ENCODE assay signal across 25 cellular contexts in the genomic region with DNA sequence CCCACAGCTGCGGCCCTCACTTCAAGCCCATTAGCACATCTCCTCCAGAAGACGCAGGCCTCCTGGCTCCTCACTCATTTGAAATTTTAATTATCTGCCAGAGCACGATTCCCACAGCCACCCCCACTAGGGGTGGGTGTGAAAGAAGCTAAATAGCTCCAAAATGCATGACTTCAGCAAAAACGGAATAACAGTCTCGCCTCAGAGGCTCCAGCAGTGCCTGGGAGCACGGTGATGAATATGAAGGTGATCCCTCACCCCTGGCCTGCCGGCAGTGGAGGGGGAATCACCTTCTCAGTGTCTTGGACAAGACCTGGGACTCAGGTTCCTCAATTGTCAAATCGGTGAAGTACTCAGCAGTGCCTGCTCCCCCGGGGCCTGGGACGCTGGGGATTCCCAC.
"Had no signal": no experiment of that assay in that cellular context is flagged by ENCODE, and none has a peak within 500 bp of the region (broad histone marks: within the 10 kb centered on the region; RNA-seq: fewer than 3 reads in every experiment).

No MANE protein-coding gene starts in this region.

- DNase-seq: activated B cell treated with CpG ODN at 0.5 μM for 24 hours; activated CD4-positive, alpha-beta memory T cell treated with anti-CD3 and anti-CD28 coated beads for 36 hours; activated CD4-positive, alpha-beta T cell treated with anti-CD3 and anti-CD28 coated beads for 1 hour; activated CD4-positive, alpha-beta T cell treated with anti-CD3 and anti-CD28 coated beads, Interleukin-2, amount 10 ng/mL, durations not matched to agents 7 days and 5 days; activated gamma-delta T cell; activated naive CD4-positive, alpha-beta T cell treated with anti-CD3 and anti-CD28 coated beads for 36 hours; activated naive CD8-positive, alpha-beta T cell treated with anti-CD3 and anti-CD28 coated beads for 36 hours; activated T-cell treated with anti-CD3 and anti-CD28 coated beads for 4 hours; activated T-cell treated with anti-CD3 and anti-CD28 coated beads, Interleukin-2, amount 50 U/mL, for 48 hours; brain microvascular endothelial cell; Karpas-422; MM.1S; NCI-H1105 treated with DMSO at 0.1 percent for 48 hours; NCI-H1436 treated with DMSO at 0.1 percent for 48 hours; NCI-H187; NCI-H2081; NCI-H510A treated with DMSO at 0.1 percent for 48 hours; NCI-H69; NK-92 treated with Interleukin-12 subunit alpha and Interleukin-12 subunit beta, amount 100 ng/mL, for 24 hours; OCI-M1; SHP77 treated with DMSO at 0.1 percent for 48 hours; T-helper 17 cell; T-helper 9 cell had no signal

- H3K4me3 Mint-ChIP-seq: activated B cell treated with CpG ODN at 0.5 μM for 24 hours; activated CD4-positive, alpha-beta memory T cell treated with anti-CD3 and anti-CD28 coated beads for 36 hours; activated CD4-positive, alpha-beta T cell treated with anti-CD3 and anti-CD28 coated beads, Interleukin-2, amount 10 ng/mL, durations not matched to agents 7 days and 5 days; activated naive CD4-positive, alpha-beta T cell treated with anti-CD3 and anti-CD28 coated beads for 36 hours; activated naive CD8-positive, alpha-beta T cell treated with anti-CD3 and anti-CD28 coated beads for 36 hours; activated T-helper 17 cell treated with anti-CD3 and anti-CD28 coated beads, Interleukin-2, amount 50 U/mL, for 72 hours; T-helper 17 cell had no signal

- H3K27ac Mint-ChIP-seq: activated B cell treated with CpG ODN at 0.5 μM for 24 hours; activated CD4-positive, alpha-beta memory T cell treated with anti-CD3 and anti-CD28 coated beads for 36 hours; activated CD4-positive, alpha-beta T cell treated with anti-CD3 and anti-CD28 coated beads, Interleukin-2, amount 10 ng/mL, durations not matched to agents 7 days and 5 days; activated naive CD4-positive, alpha-beta T cell treated with anti-CD3 and anti-CD28 coated beads for 36 hours; activated naive CD8-positive, alpha-beta T cell treated with anti-CD3 and anti-CD28 coated beads for 36 hours; activated T-helper 17 cell treated with anti-CD3 and anti-CD28 coated beads, Interleukin-2, amount 50 U/mL, for 72 hours had no signal

- H3K36me3 ChIP-seq: brain microvascular endothelial cell had no signal

- H3K9me3 Mint-ChIP-seq: activated B cell treated with CpG ODN at 0.5 μM for 24 hours; activated CD4-positive, alpha-beta memory T cell treated with anti-CD3 and anti-CD28 coated beads for 36 hours; activated naive CD4-positive, alpha-beta T cell treated with anti-CD3 and anti-CD28 coated beads for 36 hours; activated T-helper 17 cell treated with anti-CD3 and anti-CD28 coated beads, Interleukin-2, amount 50 U/mL, for 72 hours had no signal

- H3K27me3 ChIP-seq: brain microvascular endothelial cell had no signal

- H3K27ac ChIP-seq: brain microvascular endothelial cell, RWPE1 had no signal

- ATAC-seq: activated T-helper 17 cell treated with anti-CD3 and anti-CD28 coated beads, Interleukin-2, amount 50 U/mL, for 72 hours; T-helper 17 cell had no signal

- H3K36me3 Mint-ChIP-seq: activated CD4-positive, alpha-beta memory T cell treated with anti-CD3 and anti-CD28 coated beads for 36 hours; activated naive CD8-positive, alpha-beta T cell treated with anti-CD3 and anti-CD28 coated beads for 36 hours had no signal

- H3K4me1 Mint-ChIP-seq: activated B cell treated with CpG ODN at 0.5 μM for 24 hours; activated CD4-positive, alpha-beta T cell treated with anti-CD3 and anti-CD28 coated beads, Interleukin-2, amount 10 ng/mL, durations not matched to agents 7 days and 5 days; activated T-helper 17 cell treated with anti-CD3 and anti-CD28 coated beads, Interleukin-2, amount 50 U/mL, for 72 hours had no signal
